17 cellular contexts compared by ENCODE assay signal in the genomic region with DNA sequence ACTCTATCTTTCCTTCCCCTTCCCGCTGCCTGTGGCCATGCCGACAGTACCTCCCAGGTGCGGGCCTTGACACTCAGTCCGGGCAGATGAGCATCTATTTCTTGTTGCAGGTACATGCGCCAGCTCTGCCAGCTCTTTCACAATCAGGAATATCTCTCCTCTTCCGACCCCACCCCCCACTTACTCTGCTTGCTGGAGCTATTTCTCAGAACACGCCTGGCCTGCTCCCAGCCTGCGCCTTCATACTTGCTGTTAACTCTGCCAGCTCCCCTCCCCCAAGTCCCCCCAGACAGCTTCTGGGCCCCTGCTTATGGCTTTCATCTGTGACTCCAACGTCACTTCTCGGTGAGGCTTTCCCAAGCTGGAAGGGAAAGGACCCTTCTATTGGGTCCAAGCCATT.
"Had no signal": no experiment of that assay in that cellular context is flagged by ENCODE, and none has a peak within 500 bp of the region (broad histone marks: within the 10 kb centered on the region; RNA-seq: fewer than 3 reads in every experiment).

No MANE protein-coding gene starts in this region.

- H3K4me3 Mint-ChIP-seq: activated CD4-positive, alpha-beta T cell treated with anti-CD3 and anti-CD28 coated beads, Interleukin-2, amount 10 ng/mL, durations not matched to agents 7 days and 5 days; activated naive CD8-positive, alpha-beta T cell treated with anti-CD3 and anti-CD28 coated beads, Interleukin-2, amount 10 ng/mL, durations not matched to agents 7 days and 5 days; dendritic cell treated with granulocyte-macrophage colony-stimulating factor and Interleukin-4, amounts not matched to agents 40 ng/mL and 50 ng/mL, for 4 days; nephron progenitor cell; stimulated activated memory B cell treated with anti-CD40 and anti-IgM and Interleukin-4, amounts not matched to agents 10 μg/mL and 1 μg/mL and 100 μg/mL, for 72 hours; T-helper 2 cell treated with Interferon-gamma antibody and Interleukin-4, amounts not matched to agents 5 μg/mL and 100 μg/mL, for 36 hours had no signal

- H3K4me1 Mint-ChIP-seq: activated CD4-positive, alpha-beta T cell treated with anti-CD3 and anti-CD28 coated beads, Interleukin-2, amount 10 ng/mL, durations not matched to agents 7 days and 5 days; activated naive CD8-positive, alpha-beta T cell treated with anti-CD3 and anti-CD28 coated beads, Interleukin-2, amount 10 ng/mL, durations not matched to agents 7 days and 5 days had no signal

- ATAC-seq: stimulated activated memory B cell treated with anti-CD40 and anti-IgM and Interleukin-4, amounts not matched to agents 10 μg/mL and 1 μg/mL and 100 μg/mL, for 72 hours had no signal

- H3K27me3 ChIP-seq: ovary, thyroid gland, uterus had no signal

- H3K27ac ChIP-seq: epithelial cell of prostate, left ventricle myocardium inferior, ovary, thyroid gland, uterus had no signal

- H3K9me3 Mint-ChIP-seq: activated naive CD8-positive, alpha-beta T cell treated with anti-CD3 and anti-CD28 coated beads, Interleukin-2, amount 10 ng/mL, durations not matched to agents 7 days and 5 days; dendritic cell treated with granulocyte-macrophage colony-stimulating factor and Interleukin-4, amounts not matched to agents 40 ng/mL and 50 ng/mL, for 4 days; stimulated activated memory B cell treated with anti-CD40 and anti-IgM and Interleukin-4, amounts not matched to agents 10 μg/mL and 1 μg/mL and 100 μg/mL, for 72 hours had no signal

- DNase-seq: activated CD4-positive, alpha-beta T cell treated with anti-CD3 and anti-CD28 coated beads, Interleukin-2, amount 10 ng/mL, durations not matched to agents 7 days and 5 days; activated naive CD4-positive, alpha-beta T cell; activated naive CD8-positive, alpha-beta T cell treated with anti-CD3 and anti-CD28 coated beads, Interleukin-2, amount 10 ng/mL, durations not matched to agents 7 days and 5 days; anterior cingulate cortex; cerebellar nuclear complex; effector memory CD4-positive, alpha-beta T cell; left ventricle myocardium inferior; nephron progenitor cell; ovary; retina; stimulated activated CD4-positive, alpha-beta T cell treated with anti-CD3 and anti-CD28 coated beads, Interleukin-2, amount 100 ng/mL, for 48 hours; thyroid gland; uterus had no signal

- H3K27me3 Mint-ChIP-seq: stimulated activated memory B cell treated with anti-CD40 and anti-IgM and Interleukin-4, amounts not matched to agents 10 μg/mL and 1 μg/mL and 100 μg/mL, for 72 hours had no signal

- H3K4me3 ChIP-seq: left ventricle myocardium inferior, ovary, thyroid gland, uterus had no signal

- H3K9me3 ChIP-seq: left ventricle myocardium inferior, ovary, thyroid gland, uterus had no signal

- H3K36me3 ChIP-seq: left ventricle myocardium inferior, ovary, thyroid gland, uterus had no signal

- H3K27ac Mint-ChIP-seq: activated CD4-positive, alpha-beta T cell treated with anti-CD3 and anti-CD28 coated beads, Interleukin-2, amount 10 ng/mL, durations not matched to agents 7 days and 5 days; activated naive CD8-positive, alpha-beta T cell treated with anti-CD3 and anti-CD28 coated beads, Interleukin-2, amount 10 ng/mL, durations not matched to agents 7 days and 5 days; stimulated activated memory B cell treated with anti-CD40 and anti-IgM and Interleukin-4, amounts not matched to agents 10 μg/mL and 1 μg/mL and 100 μg/mL, for 72 hours; T-helper 2 cell treated with Interferon-gamma antibody and Interleukin-4, amounts not matched to agents 5 μg/mL and 100 μg/mL, for 36 hours had no signal

- H3K36me3 Mint-ChIP-seq: activated naive CD8-positive, alpha-beta T cell treated with anti-CD3 and anti-CD28 coated beads, Interleukin-2, amount 10 ng/mL, durations not matched to agents 7 days and 5 days; stimulated activated memory B cell treated with anti-CD40 and anti-IgM and Interleukin-4, amounts not matched to agents 10 μg/mL and 1 μg/mL and 100 μg/mL, for 72 hours had no signal
